ENCODE assay signal across 1 cellular context in genomic region chr17:42264366-42264765, GRCh38. TPM values are rescaled to one million over a fixed set of nuclear protein-coding genes. Genes with fewer than 3 reads are reported as not detected.
"Had no signal": no experiment of that assay in that cellular context is flagged by ENCODE, and none has a peak within 500 bp of the region (broad histone marks: within the 10 kb centered on the region; RNA-seq: fewer than 3 reads in every experiment).

No MANE protein-coding gene starts in this region.

RNA-seq across cellular contexts. Expression of gene STAT5B, which starts 11.8 kb away (rescaled TPM):
- total RNA-seq: PC-3 had no signal

RNA-seq across cellular contexts. Expression of gene STAT5A, which starts 23.9 kb away (rescaled TPM):
- total RNA-seq: PC-3 had no signal
